1 cellular context compared by ENCODE assay signal in the genomic region with DNA sequence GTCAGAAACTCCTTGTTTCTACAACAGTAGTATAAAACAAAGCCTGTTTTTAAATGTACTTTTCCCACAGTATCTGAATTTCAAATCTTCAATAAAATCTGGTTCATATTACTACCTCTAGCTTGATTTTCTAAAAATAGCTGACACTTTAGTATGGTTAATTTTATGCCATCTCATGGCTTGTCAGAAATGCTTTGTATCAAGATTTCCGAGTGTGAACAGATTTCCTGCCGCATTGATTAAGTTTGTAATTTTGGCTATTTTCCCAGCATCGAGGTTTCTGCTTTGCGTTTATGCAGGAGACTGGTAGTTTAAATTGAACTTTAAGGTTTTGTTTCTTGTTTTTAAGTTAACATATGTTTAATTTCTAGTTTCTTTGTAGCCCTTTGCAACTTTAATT.
A peak's percentile ranks its signal among the peaks of the same experiment; 100 is the strongest.
TF ChIP-seq lines count a peak whose summit lies in the region.

No MANE protein-coding gene starts in this region.

TF ChIP-seq in SK-N-SH treated with all-trans-retinoic acid at 6 μM for 48 hours, 23 proteins besides CTCF, POLR2A, EP300 and RAD21 (continued from another document):
- peak; percentile 58; the same call in 1 of the 2 replicates for TF ChIP-seq BACH2 (CRISPR knock-in tag; IDR thresholded peaks at IDR 0.05; ENCODE audit: borderline replicate concordance)
TF ChIP-seq in SK-N-SH treated with all-trans-retinoic acid at 6 μM for 48 hours: peak in this region for 8.
